8 cellular contexts compared by ENCODE assay signal in the genomic region with DNA sequence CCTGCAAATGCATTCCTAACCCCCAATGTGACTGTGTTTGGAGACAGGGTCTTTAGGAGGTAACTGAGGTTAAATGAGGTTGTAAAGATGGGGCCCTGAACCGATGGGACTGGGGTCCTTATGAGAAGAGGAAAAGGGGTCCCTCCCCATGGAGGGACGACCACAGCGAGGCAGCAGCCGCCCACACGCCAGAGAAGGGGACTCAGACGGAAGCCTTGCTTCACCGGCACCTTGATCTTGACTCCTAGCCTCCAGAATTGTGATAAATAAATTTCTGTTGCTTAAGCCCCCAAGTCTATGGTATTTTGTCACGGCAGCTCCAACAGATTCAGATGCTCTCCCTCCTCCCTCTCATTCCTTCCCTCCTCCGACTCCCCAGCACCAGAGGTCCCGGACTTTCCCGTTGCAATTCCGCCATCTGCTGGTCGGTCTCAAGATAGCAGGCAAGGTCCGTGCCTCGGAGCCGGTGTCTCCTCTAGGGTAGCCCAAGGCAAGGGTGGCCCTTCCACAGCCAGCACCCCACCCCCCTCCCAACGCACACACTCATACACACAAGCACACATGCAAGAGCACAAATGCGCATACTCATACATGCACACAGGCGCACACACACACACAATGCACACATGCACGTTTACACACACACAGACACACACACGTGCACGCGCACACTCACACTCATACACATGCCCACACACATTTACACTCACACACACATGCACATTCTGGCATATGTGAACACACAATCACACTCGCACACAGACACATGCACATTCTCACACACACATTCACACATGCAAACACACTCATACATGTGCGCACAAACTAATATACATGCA. TPM values are rescaled to one million over a fixed set of nuclear protein-coding genes. Genes with fewer than 3 reads are reported as not detected.
A peak's percentile ranks its signal among the peaks of the same experiment; 100 is the strongest.
DNase-seq lines count a peak whose midpoint lies in the region; ATAC-seq and TF ChIP-seq lines count a peak whose summit lies in the region.

No MANE protein-coding gene starts in this region.

- H3K27ac ChIP-seq in breast epithelium = no peak overlapping the region

- no peaks in the 10 kb centered on the region for H3K9me3 ChIP-seq in breast epithelium

- DNase-seq in NCI-H2196 (lab: John Stamatoyannopoulos, UW; ENCODE audit: unreplicated experiment) (peak; percentile 24), NCI-H2196 treated with DMSO at 0.1 percent for 48 hours (lab: John Stamatoyannopoulos, UW; ENCODE audit: unreplicated experiment) (no peak), HuH-7 (ENCODE audit: low spot score) (peak; percentile 40), T-helper 1 cell (peak in 3 of 5 donors; percentile 6 to 15 (median 14)), breast epithelium (ENCODE audit: low spot score in 2 of 2) (peak in 1 of 2 donors; percentile 67), kidney epithelial cell (ENCODE audit: low read depth) (no peak)
- peak; percentile 6 to 29 for DNase-seq in stimulated activated CD4-positive, alpha-beta T cell treated with anti-CD3 and anti-CD28 coated beads, Interleukin-1b, Interleukin-23, amount 100 ng/mL, for 4 hours (ENCODE audit: low read depth in 2 of 2)

- TF ChIP-seq CTCF in breast epithelium (IDR thresholded peaks at IDR 0.05) (peak; percentile 43 to 72 (median 70)), kidney epithelial cell (IDR thresholded peaks at IDR 0.05; ENCODE audit: insufficient read depth, low read length, poor library complexity, severe bottlenecking) (peak; percentile 78)

- intact Hi-C loops in breast epithelium (cut with DNase I; ENCODE audit: low total_unique reads) = no loop called here

- no peaks in the 10 kb centered on the region for H3K4me1 ChIP-seq in breast epithelium

- no peak for ATAC-seq in HG02870 (IDR thresholded peaks at IDR 0.05; ENCODE audit: unreplicated experiment)

- TF ChIP-seq POLR2A in breast epithelium (IDR thresholded peaks at IDR 0.05) = no peak

- H3K27me3 ChIP-seq in breast epithelium (peaks cover 0 to 55% of the 10 kb centered on the region in 2 donors), kidney epithelial cell (ENCODE audit: control insufficient read depth, insufficient read depth, low read length) (peaks cover 10% of the 10 kb centered on the region)

- H3K4me3 ChIP-seq in breast epithelium (no peak overlapping the region), kidney epithelial cell (ENCODE audit: low read depth, low read length) (no peak overlapping the region)

- H3K36me3 ChIP-seq in breast epithelium = no peaks in the 10 kb centered on the region
- H3K36me3 ChIP-seq in kidney epithelial cell (ENCODE audit: control insufficient read depth, insufficient read depth, low read length) = no peaks in the 10 kb centered on the region

RNA-seq across cellular contexts. Expression of gene C16orf78, which starts 23.1 kb away (rescaled TPM):
- total RNA-seq in breast epithelium (not detected), kidney epithelial cell (not detected in 2 replicates)

Comparison
In these comparisons a context has a peak if more than half of its experiments do, and no peak if none do; other contexts are left out.
1. DNase-seq: peak in NCI-H2196 (single experiment), HuH-7 (single experiment), T-helper 1 cell (3 of 5) and stimulated activated CD4-positive, alpha-beta T cell treated with anti-CD3 and anti-CD28 coated beads, Interleukin-1b, Interleukin-23, amount 100 ng/mL, for 4 hours (2 of 2); none in NCI-H2196 treated with DMSO at 0.1 percent for 48 hours (single experiment) and kidney epithelial cell (single experiment).